8 cellular contexts compared by ENCODE assay signal in the genomic region with DNA sequence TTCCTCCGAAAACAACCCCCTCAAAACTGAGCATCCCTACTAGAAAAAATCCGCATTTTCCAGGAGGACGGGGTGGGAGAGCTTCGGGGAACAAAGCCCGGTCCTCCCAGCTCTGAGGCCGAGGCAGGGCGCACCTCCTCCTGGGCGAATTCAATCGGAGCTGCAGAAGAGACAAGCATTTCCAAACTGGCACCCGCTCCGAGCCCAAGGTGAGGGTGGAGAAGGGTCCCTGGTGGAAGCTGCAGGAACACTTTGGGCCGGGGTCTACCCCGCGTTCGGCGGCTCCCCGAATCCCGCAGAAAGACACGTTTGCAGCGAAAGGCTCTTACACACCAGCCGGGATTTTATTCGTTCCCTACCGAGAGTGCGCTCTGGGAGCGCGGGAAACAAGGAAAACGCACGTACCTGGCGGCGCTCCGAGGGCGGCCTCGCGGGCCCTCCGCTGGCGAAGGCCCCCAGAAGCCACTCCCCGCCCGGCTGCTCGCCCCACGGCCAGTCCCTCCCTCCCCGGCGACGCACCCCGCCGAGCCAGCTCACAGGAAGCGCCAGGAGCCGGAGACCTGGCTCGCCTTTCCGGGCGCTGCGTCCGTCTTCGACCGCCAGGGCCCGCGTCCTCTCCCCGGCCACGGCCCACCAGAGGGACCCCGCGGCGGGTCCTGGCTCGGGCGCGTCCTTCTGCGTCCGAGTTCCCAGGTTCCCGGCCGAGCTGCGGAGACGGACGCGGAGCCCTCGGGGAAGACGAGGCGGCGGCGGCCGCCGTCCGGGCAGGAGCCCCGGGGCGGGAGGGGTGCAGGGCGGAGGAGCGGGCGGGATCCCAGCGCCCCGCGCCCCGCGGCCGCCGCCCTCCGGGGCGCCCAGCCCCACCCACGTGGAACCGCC. TPM values are rescaled to one million over a fixed set of nuclear protein-coding genes. Genes with fewer than 3 reads are reported as not detected.
A peak's percentile ranks its signal among the peaks of the same experiment; 100 is the strongest.
DNase-seq lines count a peak whose midpoint lies in the region; ATAC-seq, FAIRE-seq and TF ChIP-seq lines count a peak whose summit lies in the region.

No MANE protein-coding gene starts in this region.

- intact Hi-C loops in CD4-positive, alpha-beta memory T cell (cut with micrococcal nuclease), result no loop called here
- intact Hi-C loops in naive thymus-derived CD4-positive, alpha-beta T cell (cut with micrococcal nuclease), result loop anchor here (1.0 to 2.0 kb wide), 5 partner anchors 50 to 207 kb away; a partner anchor contains a TSS
- intact Hi-C loops in testis (cut with DNase I; ENCODE audit: low total_unique reads), result no loop called here

- TF ChIP-seq POLR2A in testis (IDR thresholded peaks at IDR 0.05), result no peak

- no peaks in the 10 kb centered on the region for H3K36me3 ChIP-seq in CD4-positive, alpha-beta memory T cell (ENCODE audit: insufficient read depth, low read length)
- H3K36me3 ChIP-seq in fibroblast of lung (ENCODE audit: control insufficient read depth, insufficient read depth, low read length) (no peaks in the 10 kb centered on the region), testis (ENCODE audit: low read depth, missing control alignments) (no peaks in the 10 kb centered on the region)
- no peaks in the 10 kb centered on the region for H3K36me3 ChIP-seq in naive thymus-derived CD4-positive, alpha-beta T cell (ENCODE audit: control insufficient read depth in 2 of 3, insufficient read depth in 3 of 3, low read length in 3 of 3)

- no peak overlapping the region for H3K27ac ChIP-seq in CD4-positive, alpha-beta memory T cell (ENCODE audit: low read depth, low read length)
- H3K27ac ChIP-seq in fibroblast of lung (ENCODE audit: insufficient read depth, low read length) (peak overlapping the region; percentile 87), testis (peak overlapping the region; percentile 87 to 90)
- no peak overlapping the region for H3K27ac ChIP-seq in naive thymus-derived CD4-positive, alpha-beta T cell (ENCODE audit: low read depth, low read length)

- peak overlapping the region; percentile 68 for H3K4me2 ChIP-seq in fibroblast of lung (ENCODE audit: extremely low read depth, insufficient read depth, low read length)

- peaks cover 22 to 23% of the 10 kb centered on the region in 2 donors for H3K27me3 Mint-ChIP-seq in CD4-positive, alpha-beta memory T cell
- peaks cover 55% of the 10 kb centered on the region for H3K27me3 Mint-ChIP-seq in activated T-cell treated with anti-CD3 and anti-CD28 coated beads, Interleukin-2, amount 50 U/mL, for 72 hours (ENCODE audit: low read depth)
- peaks cover 26 to 61% (median 32%) of the 10 kb centered on the region in 5 donors for H3K27me3 Mint-ChIP-seq in naive thymus-derived CD4-positive, alpha-beta T cell

- H3K9me3 ChIP-seq in CD4-positive, alpha-beta memory T cell (ENCODE audit: control insufficient read depth in 1 of 2, low read length in 2 of 2), result no peaks in the 10 kb centered on the region
- no peaks in the 10 kb centered on the region for H3K9me3 ChIP-seq in fibroblast of lung (ENCODE audit: control insufficient read depth, insufficient read depth, low read depth, low read length)
- H3K9me3 ChIP-seq in naive thymus-derived CD4-positive, alpha-beta T cell (ENCODE audit: control insufficient read depth in 2 of 3, low read length in 3 of 3), result no peaks in the 10 kb centered on the region
- no peaks in the 10 kb centered on the region for H3K9me3 ChIP-seq in testis

- peak overlapping the region; percentile 85 for H3K9ac ChIP-seq in fibroblast of lung (ENCODE audit: insufficient read depth, low read length)

- peaks cover 0 to 6% (median 0%) of the 10 kb centered on the region in 8 donors for H3K9me3 Mint-ChIP-seq in CD4-positive, alpha-beta memory T cell
- no peaks in the 10 kb centered on the region for H3K9me3 Mint-ChIP-seq in activated T-cell treated with anti-CD3 and anti-CD28 coated beads, Interleukin-2, amount 50 U/mL, for 72 hours
- H3K9me3 Mint-ChIP-seq in naive thymus-derived CD4-positive, alpha-beta T cell, result peaks cover 0 to 3% (median 0%) of the 10 kb centered on the region in 11 donors

- peak overlapping the region; percentile 52 to 75 (median 70) for H3K4me3 Mint-ChIP-seq in CD4-positive, alpha-beta memory T cell
- peak overlapping the region; percentile 80 to 81 for H3K4me3 Mint-ChIP-seq in activated T-cell treated with anti-CD3 and anti-CD28 coated beads, Interleukin-2, amount 50 U/mL, for 72 hours
- peak overlapping the region; percentile 36 to 83 (median 70) for H3K4me3 Mint-ChIP-seq in naive thymus-derived CD4-positive, alpha-beta T cell

- DNase-seq in CD4-positive, alpha-beta memory T cell, result peak in 4 of 5 donors; percentile 31 to 36 (median 36)
- DNase-seq in GM19239 (ENCODE audit: insufficient read length, low spot score) (peak; percentile 94), NCI-H748 treated with DMSO at 0.1 percent for 48 hours (lab: John Stamatoyannopoulos, UW) (peak; percentile 35), fibroblast of lung (ENCODE audit: low read depth in 2 of 2) (peak; percentile 87 to 89), testis (peak; percentile 63)
- peak; percentile 72 to 77 for DNase-seq in activated T-cell treated with anti-CD3 and anti-CD28 coated beads, Interleukin-2, amount 50 U/mL, for 72 hours
- peak in 7 of 9 donors; percentile 20 to 61 (median 36) for DNase-seq in naive thymus-derived CD4-positive, alpha-beta T cell

- peak overlapping the region; percentile 36 to 43 for H3K4me3 ChIP-seq in CD4-positive, alpha-beta memory T cell (ENCODE audit: low read length in 2 of 2)
- H3K4me3 ChIP-seq in fibroblast of lung (replicated peaks in 1 of 4; ENCODE audit: control extremely low read depth in 1 of 4, insufficient read depth in 1 of 4, low read depth in 3 of 4, low read length in 4 of 4) (peak overlapping the region; percentile 70 to 99 (median 97)), testis (peak overlapping the region; percentile 66 to 81)
- peak overlapping the region; percentile 48 for H3K4me3 ChIP-seq in naive thymus-derived CD4-positive, alpha-beta T cell (ENCODE audit: low read length)

- peaks cover 50% of the 10 kb centered on the region for H3K79me2 ChIP-seq in fibroblast of lung (ENCODE audit: control insufficient read depth, insufficient read depth, low read length)

- H3K4me1 Mint-ChIP-seq in CD4-positive, alpha-beta memory T cell, result peaks cover 5 to 25% (median 16%) of the 10 kb centered on the region in 4 donors
- H3K4me1 Mint-ChIP-seq in activated T-cell treated with anti-CD3 and anti-CD28 coated beads, Interleukin-2, amount 50 U/mL, for 72 hours (ENCODE audit: low read depth), result peaks cover 7% of the 10 kb centered on the region
- peaks cover 10 to 29% (median 16%) of the 10 kb centered on the region in 7 donors for H3K4me1 Mint-ChIP-seq in naive thymus-derived CD4-positive, alpha-beta T cell

- POLR2A ChIA-PET in CD4-positive, alpha-beta memory T cell (lab: Charles Lee; ENCODE audit: partially characterized antibody), result interaction anchor here (0.6 kb wide), 1 partner anchor 52 kb away, joined by 3 read pairs; no protein-coding TSS in a partner anchor
- POLR2A ChIA-PET in naive thymus-derived CD4-positive, alpha-beta T cell (lab: Charles Lee), result no interaction called here

- TF ChIP-seq CTCF in fibroblast of lung (conservative IDR thresholded peaks at IDR 0.05 in 1 of 2, IDR thresholded peaks at IDR 0.05 in 1 of 2; ENCODE audit: low read depth in 1 of 2, low read length in 2 of 2), result no peak
- TF ChIP-seq CTCF in testis (IDR thresholded peaks at IDR 0.05), result peak in 1 of 3 experiments; percentile 36

- peaks cover 26% of the 10 kb centered on the region for H3K4me1 ChIP-seq in CD4-positive, alpha-beta memory T cell (ENCODE audit: insufficient read depth, low read length)
- H3K4me1 ChIP-seq in fibroblast of lung (ENCODE audit: control insufficient read depth, extremely low read depth, insufficient read depth, low read length), result peaks cover 3% of the 10 kb centered on the region
- peaks cover 17 to 31% of the 10 kb centered on the region in 2 donors for H3K4me1 ChIP-seq in naive thymus-derived CD4-positive, alpha-beta T cell (ENCODE audit: control insufficient read depth in 2 of 2, insufficient read depth in 2 of 2, low read length in 2 of 2)
- peaks cover 4% of the 10 kb centered on the region for H3K4me1 ChIP-seq in testis

- 0 to 1% methylated on average over 9 to 66 of the region's 96 CpGs for WGBS in testis, 2 donors

- H2AFZ ChIP-seq in fibroblast of lung (ENCODE audit: low read length), result no peak overlapping the region

- H3K27me3 ChIP-seq in CD4-positive, alpha-beta memory T cell (ENCODE audit: insufficient read depth, low read length), result peaks cover 43% of the 10 kb centered on the region
- H3K27me3 ChIP-seq in fibroblast of lung (ENCODE audit: control insufficient read depth, insufficient read depth, low read length), result no peaks in the 10 kb centered on the region
- peaks cover 3 to 40% of the 10 kb centered on the region in 2 donors for H3K27me3 ChIP-seq in naive thymus-derived CD4-positive, alpha-beta T cell (ENCODE audit: control insufficient read depth in 2 of 2, insufficient read depth in 2 of 2, low read length in 2 of 2)
- H3K27me3 ChIP-seq in testis, result no peaks in the 10 kb centered on the region

- peaks cover 0 to 2% of the 10 kb centered on the region in 2 donors for H3K36me3 Mint-ChIP-seq in CD4-positive, alpha-beta memory T cell
- H3K36me3 Mint-ChIP-seq in activated T-cell treated with anti-CD3 and anti-CD28 coated beads, Interleukin-2, amount 50 U/mL, for 72 hours (ENCODE audit: insufficient read depth in 2 of 2), result no peaks in the 10 kb centered on the region
- H3K36me3 Mint-ChIP-seq in naive thymus-derived CD4-positive, alpha-beta T cell, result peaks cover 0 to 4% (median 0%) of the 10 kb centered on the region in 5 donors

- no peaks in the 10 kb centered on the region for H4K20me1 ChIP-seq in fibroblast of lung (ENCODE audit: control insufficient read depth, extremely low read depth, insufficient read depth, low read length)

- CTCF ChIA-PET in CD4-positive, alpha-beta memory T cell (lab: Charles Lee; ENCODE audit: partially characterized antibody), result no interaction called here
- CTCF ChIA-PET in naive thymus-derived CD4-positive, alpha-beta T cell (lab: Charles Lee), result no interaction called here

- H3K27ac Mint-ChIP-seq in CD4-positive, alpha-beta memory T cell, result peak overlapping the region in 2 of 7 donors; percentile 7 to 77
- H3K27ac Mint-ChIP-seq in activated T-cell treated with anti-CD3 and anti-CD28 coated beads, Interleukin-2, amount 50 U/mL, for 72 hours, result no peak overlapping the region
- peak overlapping the region in 1 of 9 donors; percentile 48 for H3K27ac Mint-ChIP-seq in naive thymus-derived CD4-positive, alpha-beta T cell

- peak; percentile 48 for ATAC-seq in HG03354 (IDR thresholded peaks at IDR 0.05; ENCODE audit: poor library complexity, severe bottlenecking, unreplicated experiment)
- peak; percentile 61 to 62 for ATAC-seq in activated T-cell treated with anti-CD3 and anti-CD28 coated beads, Interleukin-2, amount 50 U/mL, for 72 hours (replicated peaks in 1 of 2)
- ATAC-seq in naive thymus-derived CD4-positive, alpha-beta T cell, result peak; percentile 41

- FAIRE-seq in GM19239 (lab: Jason Lieb, UNC), result peak; percentile 11

RNA-seq across cellular contexts. Expression of a gene that starts 49.8 kb away (rescaled TPM):
- total RNA-seq in CD4-positive, alpha-beta memory T cell, result not detected
- polyA plus RNA-seq in CD4-positive, alpha-beta memory T cell, result not detected
- total RNA-seq in activated T-cell treated with anti-CD3 and anti-CD28 coated beads, Interleukin-2, amount 50 U/mL, for 72 hours, result under 1 TPM; 0.02 to 0.14 TPM
- 3.9 and 7.3 TPM in 2 replicates for total RNA-seq in fibroblast of lung
- 1.5 and 1.8 TPM in 2 replicates for polyA plus RNA-seq in fibroblast of lung
- 6.8 and 7.2 TPM in 2 replicates for polyA plus RNA-seq in fibroblast of lung (2012)
- 6.3 and 8.6 TPM in 2 replicates for polyA minus RNA-seq in fibroblast of lung (ENCODE audit: low replicate concordance)
- total RNA-seq in naive thymus-derived CD4-positive, alpha-beta T cell, result 1 to 10 TPM in 1 of 5 experiments, under 1 TPM in 3, not detected in 1; 0.05 to 3.8 (median 0.68) TPM
- polyA plus RNA-seq in naive thymus-derived CD4-positive, alpha-beta T cell, result not detected
- total RNA-seq in testis, result 10 to 100 TPM; 29.2 to 30.2 TPM
- polyA plus RNA-seq in testis (ENCODE audit: insufficient read depth, low read depth, low replicate concordance), result 11.3 TPM

RNA-seq across cellular contexts. Expression of a gene that starts 50.3 kb away (rescaled TPM):
- 100 to 1,000 TPM; 112 to 113 TPM for total RNA-seq in CD4-positive, alpha-beta memory T cell
- polyA plus RNA-seq in CD4-positive, alpha-beta memory T cell, result 10 to 100 TPM; 49.0 to 69.6 TPM
- total RNA-seq in activated T-cell treated with anti-CD3 and anti-CD28 coated beads, Interleukin-2, amount 50 U/mL, for 72 hours, result 10 to 100 TPM; 49.8 to 63.6 TPM
- total RNA-seq in fibroblast of lung (53.2 and 60.4 TPM in 2 replicates), testis (100 to 1,000 TPM; 131 to 150 TPM)
- polyA plus RNA-seq in fibroblast of lung (17.8 and 23.6 TPM in 2 replicates), testis (ENCODE audit: insufficient read depth, low read depth, low replicate concordance) (77.1 TPM)
- polyA plus RNA-seq in fibroblast of lung (2012), result 34.2 and 48.6 TPM in 2 replicates
- 45.3 and 99.0 TPM in 2 replicates for polyA minus RNA-seq in fibroblast of lung (ENCODE audit: low replicate concordance)
- 100 to 1,000 TPM in 1 of 5 experiments, 10 to 100 TPM in 4; 54.9 to 122 (median 86.5) TPM for total RNA-seq in naive thymus-derived CD4-positive, alpha-beta T cell
- polyA plus RNA-seq in naive thymus-derived CD4-positive, alpha-beta T cell, result 10 to 100 TPM; 45.0 to 84.8 TPM

Comparison
In these comparisons a context has a peak if more than half of its experiments do, and no peak if none do; other contexts are left out.
1. DNase-seq: peak in every context shown above with its lines; median percentile 94 in GM19239; 88 in fibroblast of lung; 74 in activated T-cell treated with anti-CD3 and anti-CD28 coated beads, Interleukin-2, amount 50 U/mL, for 72 hours; 63 in testis; 36 in CD4-positive, alpha-beta memory T cell; 36 in naive thymus-derived CD4-positive, alpha-beta T cell; 35 in NCI-H748 treated with DMSO at 0.1 percent for 48 hours.
2. H3K27ac ChIP-seq: peak in fibroblast of lung (single experiment) and testis (2 of 2); none in CD4-positive, alpha-beta memory T cell (single experiment) and naive thymus-derived CD4-positive, alpha-beta T cell (single experiment).
3. H3K4me3 ChIP-seq: peak in every context shown above with its lines; median percentile 97 in fibroblast of lung; 74 in testis; 48 in naive thymus-derived CD4-positive, alpha-beta T cell; 40 in CD4-positive, alpha-beta memory T cell.
4. intact Hi-C loops: an anchor here in naive thymus-derived CD4-positive, alpha-beta T cell (1.0 to 2.0 kb wide); none called in CD4-positive, alpha-beta memory T cell and testis.
5. Peak in every context shown above with its lines, with median percentiles within 50 percentile points of each other: H3K4me3 Mint-ChIP-seq and ATAC-seq.